In the genomic region with DNA sequence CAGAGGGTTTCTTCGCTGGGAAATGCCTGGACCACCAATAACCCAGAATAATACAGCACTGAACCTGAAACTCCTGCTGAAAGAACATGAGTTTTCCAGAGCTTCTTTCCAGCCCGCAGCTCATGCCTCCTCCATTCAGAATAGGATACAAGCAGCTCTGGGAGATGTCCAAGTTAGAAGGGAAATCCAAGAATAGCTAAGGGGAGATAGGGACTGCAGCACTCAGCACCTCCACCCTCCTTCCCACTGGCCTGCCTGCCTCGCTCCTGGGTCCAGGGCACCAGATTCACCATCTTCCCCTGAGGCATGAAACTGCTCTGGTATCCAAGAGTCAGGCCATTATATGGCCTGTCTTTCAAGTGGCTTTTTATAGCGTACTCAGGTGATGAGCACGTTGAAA, we compare ENCODE assay signal across 19 cellular contexts. TPM values are rescaled to one million over a fixed set of nuclear protein-coding genes. Genes with fewer than 3 reads are reported as not detected.
A peak's percentile ranks its signal among the peaks of the same experiment; 100 is the strongest.
DNase-seq lines count a peak whose midpoint lies in the region; ATAC-seq, FAIRE-seq and TF ChIP-seq lines count a peak whose summit lies in the region.
"Had no signal": no experiment of that assay in that cellular context is flagged by ENCODE, and none has a peak within 500 bp of the region (broad histone marks: within the 10 kb centered on the region; RNA-seq: fewer than 3 reads in every experiment).

No MANE protein-coding gene starts in this region.

- H4K20me1 ChIP-seq in keratinocyte (ENCODE audit: control insufficient read depth, extremely low read depth, insufficient read depth, low read length), result no peaks in the 10 kb centered on the region

- no peaks in the 10 kb centered on the region for H3K9me3 Mint-ChIP-seq in natural killer cell treated with Interleukin-12 subunit alpha and Interleukin-12 subunit beta and Interleukin-15 and Interleukin-18, amount 100 ng/mL, for 72 hours
- H3K9me3 Mint-ChIP-seq in natural killer cell, result no peaks in the 10 kb centered on the region
- H3K9me3 Mint-ChIP-seq: GM23338 had no signal

- H3K27ac ChIP-seq in keratinocyte (ENCODE audit: control insufficient read depth, insufficient read depth, low read length) (peak overlapping the region; percentile 95), ovary (no peak overlapping the region)

- H3K27me3 Mint-ChIP-seq in natural killer cell treated with Interleukin-12 subunit alpha and Interleukin-12 subunit beta and Interleukin-15 and Interleukin-18, amount 100 ng/mL, for 72 hours, result peaks cover 21 to 38% of the 10 kb centered on the region in 2 donors
- H3K27me3 Mint-ChIP-seq in natural killer cell (ENCODE audit: low read depth in 2 of 2), result peaks cover 11 to 35% of the 10 kb centered on the region in 2 donors

- no peaks in the 10 kb centered on the region for H3K9me1 ChIP-seq in keratinocyte (ENCODE audit: control insufficient read depth, extremely low read depth, insufficient read depth, low read length)

- H3K4me2 ChIP-seq in keratinocyte (ENCODE audit: control insufficient read depth, extremely low read depth, insufficient read depth, low read depth, low read length), result peak overlapping the region; percentile 73
- H3K4me2 ChIP-seq: GM23338 had no signal

- H3K9ac ChIP-seq in keratinocyte (ENCODE audit: control insufficient read depth, extremely low read depth, insufficient read depth, low read length), result peak overlapping the region; percentile 67

- TF ChIP-seq POLR2A in ovary (IDR thresholded peaks at IDR 0.05), result no peak

- H3K4me3 ChIP-seq in fibroblast of pulmonary artery (replicated peaks; ENCODE audit: low read depth, low read length) (no peak overlapping the region), keratinocyte (ENCODE audit: control insufficient read depth in 2 of 3, extremely low read depth in 1 of 3, insufficient read depth in 2 of 3, low read depth in 1 of 3, low read length in 3 of 3) (no peak overlapping the region), ovary (no peak overlapping the region)
- H3K4me3 ChIP-seq: GM23338 had no signal

- H3K4me1 Mint-ChIP-seq in natural killer cell treated with Interleukin-12 subunit alpha and Interleukin-12 subunit beta and Interleukin-15 and Interleukin-18, amount 100 ng/mL, for 72 hours (ENCODE audit: low read depth in 2 of 2), result no peaks in the 10 kb centered on the region
- H3K4me1 Mint-ChIP-seq in natural killer cell, result no peaks in the 10 kb centered on the region
- H3K4me1 Mint-ChIP-seq: GM23338 had no signal

- no peak overlapping the region for H3K27ac Mint-ChIP-seq in natural killer cell treated with Interleukin-12 subunit alpha and Interleukin-12 subunit beta and Interleukin-15 and Interleukin-18, amount 100 ng/mL, for 72 hours
- H3K27ac Mint-ChIP-seq in natural killer cell, result no peak overlapping the region
- H3K27ac Mint-ChIP-seq: GM23338 had no signal

- dilution Hi-C loops in keratinocyte (cut with MboI; ENCODE audit: extremely low pct_ligation_motif_present, low sequenced_read_pairs), result no loop called here

- peaks cover 11% of the 10 kb centered on the region for H3K79me2 ChIP-seq in keratinocyte (ENCODE audit: control insufficient read depth, insufficient read depth, low read length)

- no peak overlapping the region for H3K4me3 Mint-ChIP-seq in natural killer cell treated with Interleukin-12 subunit alpha and Interleukin-12 subunit beta and Interleukin-15 and Interleukin-18, amount 100 ng/mL, for 72 hours
- no peak overlapping the region for H3K4me3 Mint-ChIP-seq in natural killer cell
- H3K4me3 Mint-ChIP-seq: GM23338 had no signal

- intact Hi-C loops in natural killer cell (cut with micrococcal nuclease) (no loop called here), ovary (cut with DNase I) (loop anchor here in 1 of 4 donors (10.0 kb wide), 1 partner anchor 488 kb away; no protein-coding TSS in a partner anchor), posterior vena cava (cut with DNase I) (no loop called here)

- peak; percentile 20 for DNase-seq in natural killer cell treated with Interleukin-12 subunit alpha and Interleukin-12 subunit beta and Interleukin-15 and Interleukin-18, amount 100 ng/mL, for 72 hours (ENCODE audit: low spot score)
- DNase-seq in natural killer cell (no peak), fibroblast of pulmonary artery (ENCODE audit: low read depth) (peak; percentile 46), keratinocyte (ENCODE audit: low read depth, low spot score) (no peak), ovary (no peak), posterior vena cava (ENCODE audit: low spot score) (no peak)
- DNase-seq: ACHN, COR-L47, KBM-7, MV-4-11, NCI-H1436 treated with DMSO at 0.1 percent for 48 hours, NCI-H2029 treated with DMSO at 0.1 percent for 48 hours, NCI-H510A, SHP77 treated with DMSO at 0.1 percent for 48 hours had no signal

- 20 to 30% (median 27%) methylated on average over 5 of the region's 5 CpGs for WGBS in ovary, 3 donors

- peaks cover 60% of the 10 kb centered on the region for H3K4me1 ChIP-seq in keratinocyte (ENCODE audit: control insufficient read depth, extremely low read depth, insufficient read depth, low read length)
- peaks cover 14% of the 10 kb centered on the region for H3K4me1 ChIP-seq in ovary (ENCODE audit: insufficient read depth)

- no peak for ATAC-seq in natural killer cell treated with Interleukin-12 subunit alpha and Interleukin-12 subunit beta and Interleukin-15 and Interleukin-18, amount 100 ng/mL, for 72 hours
- ATAC-seq in natural killer cell, result no peak
- ATAC-seq in HG02970 (IDR thresholded peaks at IDR 0.05; ENCODE audit: low FRiP score, unreplicated experiment), result no peak
- ATAC-seq: GM23338, Panc1 had no signal

- TF ChIP-seq CTCF in natural killer cell (IDR thresholded peaks at IDR 0.05), result no peak
- no peak for TF ChIP-seq CTCF in fibroblast of pulmonary artery (IDR thresholded peaks at IDR 0.05; ENCODE audit: low read length, missing control alignments)
- no peak for TF ChIP-seq CTCF in keratinocyte (optimal IDR thresholded peaks at IDR 0.05 in 1 of 3, IDR thresholded peaks at IDR 0.05 in 1 of 3, conservative IDR thresholded peaks at IDR 0.05 in 1 of 3; ENCODE audit: extremely low read depth in 1 of 3, insufficient read depth in 2 of 3, low read length in 3 of 3)
- no peak for TF ChIP-seq CTCF in ovary (IDR thresholded peaks at IDR 0.05)

- H3K27me3 ChIP-seq in keratinocyte (ENCODE audit: control insufficient read depth, extremely low read depth, insufficient read depth, low read length) (no peaks in the 10 kb centered on the region), ovary (no peaks in the 10 kb centered on the region)

- no peak for TF ChIP-seq EP300 in ovary (IDR thresholded peaks at IDR 0.05)

- H3K36me3 ChIP-seq in keratinocyte (ENCODE audit: control insufficient read depth in 2 of 2, extremely low read depth in 1 of 2, insufficient read depth in 2 of 2, low read length in 2 of 2) (peaks cover 0 to 1% of the 10 kb centered on the region in 2 experiments), ovary (no peaks in the 10 kb centered on the region)

- no peak overlapping the region for H2AFZ ChIP-seq in keratinocyte (ENCODE audit: control insufficient read depth, low read length)
- H2AFZ ChIP-seq: GM23338 had no signal

- no peaks in the 10 kb centered on the region for H3K36me3 Mint-ChIP-seq in natural killer cell treated with Interleukin-12 subunit alpha and Interleukin-12 subunit beta and Interleukin-15 and Interleukin-18, amount 100 ng/mL, for 72 hours
- no peaks in the 10 kb centered on the region for H3K36me3 Mint-ChIP-seq in natural killer cell

- no peaks in the 10 kb centered on the region for H3K9me3 ChIP-seq in keratinocyte (ENCODE audit: control insufficient read depth, low read depth, low read length)
- no peaks in the 10 kb centered on the region for H3K9me3 ChIP-seq in ovary

- FAIRE-seq in keratinocyte (lab: Jason Lieb, UNC), result peak; percentile 79
- FAIRE-seq: GM12892 had no signal

RNA-seq across cellular contexts. Expression of gene KRT31, which starts 4.1 kb away (rescaled TPM):
- total RNA-seq in natural killer cell treated with Interleukin-12 subunit alpha and Interleukin-12 subunit beta and Interleukin-15 and Interleukin-18, amount 100 ng/mL, for 72 hours, result not detected
- total RNA-seq in natural killer cell (not detected), ovary (not detected), posterior vena cava (not detected)
- polyA plus RNA-seq in keratinocyte (20.5 to 45.2 TPM (median 24.9 TPM) in 3 replicates), ovary (not detected)
- polyA plus RNA-seq in keratinocyte (2011; ENCODE audit: low read depth), result 36.3 TPM
- 18.3 and 32.3 TPM in 2 replicates for polyA plus RNA-seq in keratinocyte (2011; cell fraction: cytosol; rRNA removed)
- 21.8 and 23.4 TPM in 2 replicates for polyA plus RNA-seq in keratinocyte (2011; cell fraction: nucleus; rRNA removed)
- polyA plus RNA-seq in keratinocyte (2012; ENCODE audit: low replicate concordance), result 59.4 and 64.5 TPM in 2 replicates
- 40.6 to 89.9 TPM (median 51.7 TPM) in 3 replicates for polyA minus RNA-seq in keratinocyte
- polyA minus RNA-seq in keratinocyte (2011; cell fraction: cytosol; rRNA and poly(A)+ RNA removed), result 48.3 TPM
- 12.6 and 18.7 TPM in 2 replicates for polyA minus RNA-seq in keratinocyte (2011; cell fraction: nucleus; rRNA and poly(A)+ RNA removed)
- total RNA-seq: Daoy, GM23338 had no signal
- polyA plus RNA-seq: GM23338 had no signal

RNA-seq across cellular contexts. Expression of gene KRT34, which starts 11.2 kb away (rescaled TPM):
- not detected for total RNA-seq in natural killer cell treated with Interleukin-12 subunit alpha and Interleukin-12 subunit beta and Interleukin-15 and Interleukin-18, amount 100 ng/mL, for 72 hours
- total RNA-seq in natural killer cell (not detected), ovary (not detected), posterior vena cava (not detected)
- polyA plus RNA-seq in keratinocyte (4.4 to 4.8 TPM (median 4.6 TPM) in 3 replicates), ovary (not detected)
- 68.2 TPM for polyA plus RNA-seq in keratinocyte (2011; ENCODE audit: low read depth)
- 5.4 and 6.3 TPM in 2 replicates for polyA plus RNA-seq in keratinocyte (2011; cell fraction: cytosol; rRNA removed)
- 8.0 and 8.4 TPM in 2 replicates for polyA plus RNA-seq in keratinocyte (2011; cell fraction: nucleus; rRNA removed)
- 3.9 and 45.5 TPM in 2 replicates for polyA plus RNA-seq in keratinocyte (2012; ENCODE audit: low replicate concordance)
- polyA minus RNA-seq in keratinocyte, result 2.2 to 4.2 TPM (median 3.2 TPM) in 3 replicates
- 3.3 TPM for polyA minus RNA-seq in keratinocyte (2011; cell fraction: cytosol; rRNA and poly(A)+ RNA removed)
- 2.9 and 3.3 TPM in 2 replicates for polyA minus RNA-seq in keratinocyte (2011; cell fraction: nucleus; rRNA and poly(A)+ RNA removed)
- total RNA-seq: GM23338 had no signal
- polyA plus RNA-seq: GM23338 had no signal

RNA-seq across cellular contexts. Expression of gene KRT33B, which starts 23.7 kb away (rescaled TPM):
- not detected for total RNA-seq in natural killer cell treated with Interleukin-12 subunit alpha and Interleukin-12 subunit beta and Interleukin-15 and Interleukin-18, amount 100 ng/mL, for 72 hours
- total RNA-seq in natural killer cell, result not detected
- polyA plus RNA-seq in keratinocyte, result 0.18 to 0.33 TPM (median 0.21 TPM) in 3 replicates
- 0.32 TPM for polyA plus RNA-seq in keratinocyte (2011; ENCODE audit: low read depth)
- 0.11 and 0.34 TPM in 2 replicates for polyA plus RNA-seq in keratinocyte (2011; cell fraction: cytosol; rRNA removed)
- polyA plus RNA-seq in keratinocyte (2011; cell fraction: nucleus; rRNA removed), result 0.11 and 0.13 TPM in 2 replicates
- 0.26 and 0.80 TPM in 2 replicates for polyA plus RNA-seq in keratinocyte (2012; ENCODE audit: low replicate concordance)
- 0.33 to 0.35 TPM in 2 of 3 replicates, not detected in the other for polyA minus RNA-seq in keratinocyte
- not detected for polyA minus RNA-seq in keratinocyte (2011; cell fraction: cytosol; rRNA and poly(A)+ RNA removed)
- 0.32 TPM in 1 of 2 replicates, not detected in the other for polyA minus RNA-seq in keratinocyte (2011; cell fraction: nucleus; rRNA and poly(A)+ RNA removed)
- not detected for total RNA-seq in ovary
- not detected for polyA plus RNA-seq in ovary
- total RNA-seq in posterior vena cava, result not detected
- total RNA-seq: Daoy, GM23338 had no signal
- polyA plus RNA-seq: GM23338 had no signal

RNA-seq across cellular contexts. Expression of gene KRT37, which starts 31.1 kb away (rescaled TPM):
- not detected for total RNA-seq in natural killer cell treated with Interleukin-12 subunit alpha and Interleukin-12 subunit beta and Interleukin-15 and Interleukin-18, amount 100 ng/mL, for 72 hours
- total RNA-seq in natural killer cell (not detected), ovary (not detected), posterior vena cava (not detected)
- polyA plus RNA-seq in keratinocyte (0.03 to 0.08 TPM (median 0.04 TPM) in 3 replicates), ovary (not detected)
- polyA plus RNA-seq in keratinocyte (2011; ENCODE audit: low read depth), result 0.54 TPM
- 0.06 and 0.08 TPM in 2 replicates for polyA plus RNA-seq in keratinocyte (2011; cell fraction: cytosol; rRNA removed)
- polyA plus RNA-seq in keratinocyte (2011; cell fraction: nucleus; rRNA removed), result not detected in 2 replicates
- polyA plus RNA-seq in keratinocyte (2012; ENCODE audit: low replicate concordance), result 0.13 and 1.1 TPM in 2 replicates
- 1.0 TPM in 1 of 3 replicates, not detected in the others for polyA minus RNA-seq in keratinocyte
- polyA minus RNA-seq in keratinocyte (2011; cell fraction: cytosol; rRNA and poly(A)+ RNA removed), result not detected
- not detected in 2 replicates for polyA minus RNA-seq in keratinocyte (2011; cell fraction: nucleus; rRNA and poly(A)+ RNA removed)
- total RNA-seq: Daoy, GM23338 had no signal
- polyA plus RNA-seq: GM23338 had no signal

RNA-seq across cellular contexts. Expression of gene KRT33A, which starts 42.7 kb away (rescaled TPM):
- total RNA-seq in natural killer cell treated with Interleukin-12 subunit alpha and Interleukin-12 subunit beta and Interleukin-15 and Interleukin-18, amount 100 ng/mL, for 72 hours, result not detected
- total RNA-seq in natural killer cell, result not detected
- 0.14 TPM in 1 of 3 replicates, not detected in the others for polyA plus RNA-seq in keratinocyte
- polyA plus RNA-seq in keratinocyte (2011; ENCODE audit: low read depth), result not detected
- 0.10 and 0.15 TPM in 2 replicates for polyA plus RNA-seq in keratinocyte (2011; cell fraction: cytosol; rRNA removed)
- polyA plus RNA-seq in keratinocyte (2011; cell fraction: nucleus; rRNA removed), result 0.09 TPM in 1 of 2 replicates, not detected in the other
- not detected in 2 replicates for polyA plus RNA-seq in keratinocyte (2012; ENCODE audit: low replicate concordance)
- polyA minus RNA-seq in keratinocyte, result not detected in 3 replicates
- polyA minus RNA-seq in keratinocyte (2011; cell fraction: cytosol; rRNA and poly(A)+ RNA removed), result not detected
- polyA minus RNA-seq in keratinocyte (2011; cell fraction: nucleus; rRNA and poly(A)+ RNA removed), result not detected in 2 replicates
- total RNA-seq in ovary, result not detected
- polyA plus RNA-seq in ovary, result not detected
- not detected for total RNA-seq in posterior vena cava
- total RNA-seq: Daoy, GM23338 had no signal
- polyA plus RNA-seq: GM23338 had no signal

Comparison
In these comparisons a context has a peak if more than half of its experiments do, and no peak if none do; other contexts are left out.
1. DNase-seq: peak in natural killer cell treated with Interleukin-12 subunit alpha and Interleukin-12 subunit beta and Interleukin-15 and Interleukin-18, amount 100 ng/mL, for 72 hours (single experiment) and fibroblast of pulmonary artery (single experiment); none in natural killer cell (single experiment), keratinocyte (single experiment), ovary (0 of 5) and posterior vena cava (single experiment).